ENCODE assay signal across 1 cellular context in the genomic region with DNA sequence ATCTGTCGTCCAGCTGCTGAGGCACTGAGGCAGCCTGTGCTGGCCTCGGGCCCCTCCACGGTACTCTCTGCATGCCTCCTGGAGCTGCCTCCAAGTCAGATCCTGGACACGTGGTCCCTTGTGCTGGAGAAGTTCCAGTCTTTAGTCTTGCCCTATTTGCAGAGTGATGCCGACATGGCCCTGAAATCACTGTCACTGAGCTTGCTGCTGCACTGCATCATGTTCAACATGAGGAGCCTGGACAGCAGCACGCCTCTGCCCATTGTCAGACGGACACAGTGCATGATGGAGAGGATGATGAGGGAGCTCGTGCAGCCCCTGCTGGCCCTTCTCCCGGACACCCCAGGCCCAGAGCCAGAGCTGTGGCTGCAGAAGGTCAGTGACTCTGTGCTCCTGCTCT.
TF ChIP-seq lines count a peak whose summit lies in the region.

No MANE protein-coding gene starts in this region.

TF ChIP-seq in GM12878, 131 proteins besides CTCF, POLR2A, EP300 and RAD21:
- TF ChIP-seq CREB1 (IDR thresholded peaks at IDR 0.05; ENCODE audit: low read depth) (no peak), HDAC2 (IDR thresholded peaks at IDR 0.05) (no peak), FOXK2 (IDR thresholded peaks at IDR 0.05) (no peak), CUX1 (IDR thresholded peaks at IDR 0.05; ENCODE audit: insufficient replicate concordance, low read depth, low read length) (no peak), RFX5 (IDR thresholded peaks at IDR 0.05; ENCODE audit: low read depth, low read length) (no peak), SMAD1 (IDR thresholded peaks at IDR 0.05; ENCODE audit: low read depth, partially characterized antibody) (no peak), TAF1 (IDR thresholded peaks at IDR 0.05; ENCODE audit: borderline replicate concordance, low read depth, low read length) (no peak), ATF7 (IDR thresholded peaks at IDR 0.05; ENCODE audit: low read depth) (no peak), ZBED1 (IDR thresholded peaks at IDR 0.05; ENCODE audit: borderline replicate concordance) (no peak), MYB (IDR thresholded peaks at IDR 0.05; ENCODE audit: borderline replicate concordance, low read depth, low read length) (no peak), SMARCA5 (IDR thresholded peaks at IDR 0.05) (no peak)
- TF ChIP-seq, protein P1, sequence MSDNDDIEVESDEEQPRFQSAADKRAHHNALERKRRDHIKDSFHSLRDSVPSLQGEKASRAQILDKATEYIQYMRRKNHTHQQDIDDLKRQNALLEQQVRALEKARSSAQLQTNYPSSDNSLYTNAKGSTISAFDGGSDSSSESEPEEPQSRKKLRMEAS (IDR thresholded peaks at IDR 0.05; ENCODE audit: low read depth, low read length), result no peak
